Comparison of ENCODE assay signal across 19 cellular contexts in the genomic region with DNA sequence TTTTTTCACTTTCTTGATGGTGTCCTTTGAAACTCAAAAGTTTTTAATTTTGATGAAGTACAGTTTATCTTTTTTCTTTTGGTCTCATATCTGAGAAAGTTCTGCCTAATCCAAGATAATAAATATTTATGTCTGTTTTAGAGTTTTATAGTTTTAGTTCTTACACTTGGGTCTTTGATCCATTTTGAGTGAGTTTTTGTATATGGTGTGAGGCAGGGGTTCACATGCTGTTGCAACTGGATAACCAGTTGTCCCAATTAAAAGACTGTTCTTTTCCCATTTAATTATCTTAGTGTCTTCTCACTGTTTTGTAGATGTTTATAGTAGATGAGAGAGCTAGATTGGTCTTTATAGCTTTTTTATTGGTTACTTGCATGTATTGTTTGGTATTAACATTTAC. TPM values are rescaled to one million over a fixed set of nuclear protein-coding genes. Genes with fewer than 3 reads are reported as not detected.
DNase-seq lines count a peak whose midpoint lies in the region; ATAC-seq, FAIRE-seq and TF ChIP-seq lines count a peak whose summit lies in the region.
"Had no signal": no experiment of that assay in that cellular context is flagged by ENCODE, and none has a peak within 500 bp of the region (broad histone marks: within the 10 kb centered on the region; RNA-seq: fewer than 3 reads in every experiment).

No MANE protein-coding gene starts in this region.

- H3K4me3 Mint-ChIP-seq in activated CD8-positive, alpha-beta T cell treated with anti-CD3 and anti-CD28 coated beads for 36 hours: no peak overlapping the region
- H3K4me3 Mint-ChIP-seq in activated CD8-positive, alpha-beta T cell treated with anti-CD3 and anti-CD28 coated beads, Interleukin-2, amount 10 ng/mL, durations not matched to agents 7 days and 5 days: no peak overlapping the region

- H3K9me3 ChIP-seq in HEK293 (ENCODE audit: control insufficient read depth, insufficient read depth, low read depth, low read length) (no peaks in the 10 kb centered on the region), K562 (replicated peaks; ENCODE audit: control insufficient read depth, insufficient read depth, low read depth, low read length) (peaks cover 13% of the 10 kb centered on the region), PC-9 (ENCODE audit: insufficient read depth, low read depth) (no peaks in the 10 kb centered on the region), heart left ventricle (peaks cover 0 to 10% (median 0%) of the 10 kb centered on the region in 12 donors)
- H3K9me3 ChIP-seq: A549, HAP-1 had no signal

- peaks cover 79% of the 10 kb centered on the region for H3K4me1 Mint-ChIP-seq in activated CD8-positive, alpha-beta T cell treated with anti-CD3 and anti-CD28 coated beads for 36 hours (ENCODE audit: low read depth)
- peaks cover 80% of the 10 kb centered on the region for H3K4me1 Mint-ChIP-seq in activated CD8-positive, alpha-beta T cell treated with anti-CD3 and anti-CD28 coated beads, Interleukin-2, amount 10 ng/mL, durations not matched to agents 7 days and 5 days (ENCODE audit: low read depth)

- no peak for FAIRE-seq in K562 (lab: Jason Lieb, UNC)
- FAIRE-seq: HTR-8/SVneo had no signal

- H3K27me3 ChIP-seq in K562 (ENCODE audit: control insufficient read depth in 2 of 2, insufficient read depth in 2 of 2, low read length in 2 of 2) (no peaks in the 10 kb centered on the region), PC-9 (ENCODE audit: insufficient read depth, low read depth) (no peaks in the 10 kb centered on the region), heart left ventricle (no peaks in the 10 kb centered on the region)

- H3K9me2 ChIP-seq in PC-9 (ENCODE audit: insufficient read depth): no peaks in the 10 kb centered on the region

- BruUV-seq in K562 (replicated peaks; lab: Mats Ljungman, UMichigan) (no TSS peak), PC-9 (replicated peaks; lab: Mats Ljungman, UMichigan) (no TSS peak)

- no peak overlapping the region for H2AFZ ChIP-seq in K562 (ENCODE audit: low read depth, low read length)
- no peak overlapping the region for H2AFZ ChIP-seq in PC-9
- H2AFZ ChIP-seq: GM23248 had no signal

- no peaks in the 10 kb centered on the region for H3K27me3 Mint-ChIP-seq in activated CD8-positive, alpha-beta T cell treated with anti-CD3 and anti-CD28 coated beads for 36 hours
- no peaks in the 10 kb centered on the region for H3K27me3 Mint-ChIP-seq in activated CD8-positive, alpha-beta T cell treated with anti-CD3 and anti-CD28 coated beads, Interleukin-2, amount 10 ng/mL, durations not matched to agents 7 days and 5 days (ENCODE audit: low read depth)
- H3K27me3 Mint-ChIP-seq: CD4-positive, alpha-beta memory T cell had no signal

- DNase-seq in activated CD8-positive, alpha-beta T cell treated with anti-CD3 and anti-CD28 coated beads for 36 hours: no peak
- no peak for DNase-seq in activated CD8-positive, alpha-beta T cell treated with anti-CD3 and anti-CD28 coated beads, Interleukin-2, amount 10 ng/mL, durations not matched to agents 7 days and 5 days
- DNase-seq in K562 (ENCODE audit: extremely low read depth in 1 of 4, low spot score in 3 of 4) (no peak), PC-9 (no peak), heart left ventricle (no peak)
- DNase-seq: AML-193; CD4-positive, alpha-beta memory T cell; DMS79 treated with DMSO at 0.1 percent for 48 hours; GF-D8; GM23248; IMR-90; KBM-7 had no signal

- H3K27ac ChIP-seq in HEK293 (ENCODE audit: extremely low read depth, low read depth, low read length) (no peak overlapping the region), K562 (ENCODE audit: extremely low read depth, low read depth, low read length) (no peak overlapping the region), PC-9 (no peak overlapping the region), heart left ventricle (no peak overlapping the region)
- H3K27ac ChIP-seq: 22Rv1, A549, C4-2B, GM23248 had no signal

- peaks cover 9% of the 10 kb centered on the region for H3K9me3 Mint-ChIP-seq in activated CD8-positive, alpha-beta T cell treated with anti-CD3 and anti-CD28 coated beads for 36 hours
- peaks cover 4% of the 10 kb centered on the region for H3K9me3 Mint-ChIP-seq in activated CD8-positive, alpha-beta T cell treated with anti-CD3 and anti-CD28 coated beads, Interleukin-2, amount 10 ng/mL, durations not matched to agents 7 days and 5 days (ENCODE audit: insufficient read depth)

- H3K79me2 ChIP-seq in K562 (ENCODE audit: control insufficient read depth, insufficient read depth, low read length) (peaks cover 95% of the 10 kb centered on the region), PC-9 (ENCODE audit: low read depth) (peaks cover 70% of the 10 kb centered on the region)

- H3K36me3 Mint-ChIP-seq in activated CD8-positive, alpha-beta T cell treated with anti-CD3 and anti-CD28 coated beads for 36 hours (ENCODE audit: low read depth): peaks cover 20% of the 10 kb centered on the region
- H3K36me3 Mint-ChIP-seq in activated CD8-positive, alpha-beta T cell treated with anti-CD3 and anti-CD28 coated beads, Interleukin-2, amount 10 ng/mL, durations not matched to agents 7 days and 5 days (ENCODE audit: low read depth): peaks cover 13% of the 10 kb centered on the region

- CTCF ChIA-PET in activated CD8-positive, alpha-beta T cell treated with anti-CD3 and anti-CD28 coated beads for 36 hours (lab: Charles Lee): interaction anchor here (1.6 kb wide), 1 partner anchor 120 kb away, joined by 4 read pairs; no protein-coding TSS in a partner anchor
- CTCF ChIA-PET in activated CD8-positive, alpha-beta T cell treated with anti-CD3 and anti-CD28 coated beads, Interleukin-2, amount 10 ng/mL, durations not matched to agents 7 days and 5 days (lab: Charles Lee): no interaction called here
- CTCF ChIA-PET in HEK293 (lab: Yijun Ruan, JAX): interaction anchor here (0.7 kb wide), 1 partner anchor 204 kb away, joined by 4 read pairs; no protein-coding TSS in a partner anchor
- CTCF ChIA-PET in K562 (lab: Yijun Ruan, JAX; ENCODE audit: low intra/inter-chr PET ratio): no interaction called here
- CTCF ChIA-PET in PC-9 (lab: Charles Lee): no interaction called here

- TF ChIP-seq EP300 in K562 (IDR thresholded peaks at IDR 0.05; ENCODE audit: low read length): no peak

- H3K4me3 ChIP-seq in HEK293 (ENCODE audit: low read depth, low read length): no peak overlapping the region
- no peak overlapping the region for H3K4me3 ChIP-seq in K562
- no peak overlapping the region for H3K4me3 ChIP-seq in PC-9
- no peak overlapping the region for H3K4me3 ChIP-seq in heart left ventricle
- H3K4me3 ChIP-seq: A549, GM23248, HAP-1 had no signal

- H3K9ac ChIP-seq in K562 (ENCODE audit: insufficient read depth in 1 of 2, low read depth in 2 of 2, low read length in 2 of 2): no peak overlapping the region
- H3K9ac ChIP-seq: GM23248 had no signal

- POLR2A ChIA-PET in activated CD8-positive, alpha-beta T cell treated with anti-CD3 and anti-CD28 coated beads for 36 hours (lab: Charles Lee): interaction anchor here (0.9 kb wide), 1 partner anchor 170 kb away, joined by 4 read pairs; the partner anchor contains the start of gene MTHFD2
- POLR2A ChIA-PET in activated CD8-positive, alpha-beta T cell treated with anti-CD3 and anti-CD28 coated beads, Interleukin-2, amount 10 ng/mL, durations not matched to agents 7 days and 5 days (lab: Charles Lee): no interaction called here
- POLR2A ChIA-PET in HEK293 (lab: Yijun Ruan, JAX) (no interaction called here), K562 (lab: Yijun Ruan, JAX) (interaction anchor here (0.7 kb wide), 1 partner anchor 170 kb away, joined by 4 read pairs; the partner anchor contains the start of gene MTHFD2), PC-9 (lab: Charles Lee; ENCODE audit: unreplicated experiment) (no interaction called here)

- H3K36me3 ChIP-seq in HEK293 (ENCODE audit: control insufficient read depth in 2 of 2, insufficient read depth in 1 of 2, low read length in 2 of 2) (no peaks in the 10 kb centered on the region), K562 (ENCODE audit: control insufficient read depth, insufficient read depth, low read length) (no peaks in the 10 kb centered on the region), PC-9 (ENCODE audit: low read depth) (no peaks in the 10 kb centered on the region), heart left ventricle (no peaks in the 10 kb centered on the region)
- H3K36me3 ChIP-seq: HAP-1 had no signal

- no peak for TF ChIP-seq RAD21 in K562 (CRISPR knock-in tag; conservative IDR thresholded peaks at IDR 0.05 in 1 of 2, IDR thresholded peaks at IDR 0.05 in 1 of 2)

- H3K27ac Mint-ChIP-seq in activated CD8-positive, alpha-beta T cell treated with anti-CD3 and anti-CD28 coated beads for 36 hours: peak overlapping the region; percentile 27
- H3K27ac Mint-ChIP-seq in activated CD8-positive, alpha-beta T cell treated with anti-CD3 and anti-CD28 coated beads, Interleukin-2, amount 10 ng/mL, durations not matched to agents 7 days and 5 days: no peak overlapping the region
- H3K27ac Mint-ChIP-seq: CD4-positive, alpha-beta memory T cell had no signal

- H3K4me2 ChIP-seq in K562 (ENCODE audit: insufficient read depth, low read length): no peak overlapping the region
- H3K4me2 ChIP-seq in PC-9: no peak overlapping the region
- H3K4me2 ChIP-seq: A549 had no signal

- TF ChIP-seq POLR2A in K562 (conservative IDR thresholded peaks at IDR 0.05): no peak
- TF ChIP-seq POLR2A in heart left ventricle (IDR thresholded peaks at IDR 0.05): no peak

- no peaks in the 10 kb centered on the region; the same call in 1 of the 2 replicates for H3F3A ChIP-seq in PC-9 (ENCODE audit: insufficient read depth, low read depth)

- no peak for TF ChIP-seq CTCF in activated CD8-positive, alpha-beta T cell treated with anti-CD3 and anti-CD28 coated beads for 36 hours (IDR thresholded peaks at IDR 0.05)
- TF ChIP-seq CTCF in HEK293 (tag by site-specific recombination; IDR thresholded peaks at IDR 0.05) (no peak), K562 (IDR thresholded peaks at IDR 0.05 in 2 of 3, conservative IDR thresholded peaks at IDR 0.05 in 1 of 3; ENCODE audit: insufficient read depth in 2 of 3, low read depth in 1 of 3, low read length in 3 of 3) (no peak), PC-9 (conservative IDR thresholded peaks at IDR 0.05) (no peak), heart left ventricle (IDR thresholded peaks at IDR 0.05) (no peak)

- no peak for ATAC-seq in activated CD8-positive, alpha-beta T cell treated with anti-CD3 and anti-CD28 coated beads for 36 hours
- ATAC-seq in activated CD8-positive, alpha-beta T cell treated with anti-CD3 and anti-CD28 coated beads, Interleukin-2, amount 10 ng/mL, durations not matched to agents 7 days and 5 days: no peak
- ATAC-seq in K562: no peak
- ATAC-seq in heart left ventricle: no peak
- ATAC-seq in HG02759 (IDR thresholded peaks at IDR 0.05; ENCODE audit: unreplicated experiment): no peak
- ATAC-seq: A549 had no signal

- intact Hi-C loops in activated CD8-positive, alpha-beta T cell treated with anti-CD3 and anti-CD28 coated beads for 36 hours (cut with micrococcal nuclease): no loop called here
- intact Hi-C loops in K562 (cut with micrococcal nuclease) (no loop called here), PC-9 (cut with micrococcal nuclease; ENCODE audit: unreplicated experiment) (no loop called here), heart left ventricle (cut with DNase I) (no loop called here)

- no peaks in the 10 kb centered on the region for H3K9me1 ChIP-seq in K562 (ENCODE audit: control insufficient read depth, insufficient read depth, low read length)

- H4K20me1 ChIP-seq in K562 (replicated peaks; ENCODE audit: control insufficient read depth, insufficient read depth, low read length) (no peaks in the 10 kb centered on the region), PC-9 (ENCODE audit: insufficient read depth) (peaks cover 54% of the 10 kb centered on the region)

- in situ Hi-C loops in K562 (cut with MboI): no loop called here

- H3K4me1 ChIP-seq in HEK293 (ENCODE audit: control insufficient read depth, insufficient read depth, low read length): peaks cover 18% of the 10 kb centered on the region; the same call in 1 of the 2 replicates
- peaks cover 28 to 59% of the 10 kb centered on the region in 2 experiments for H3K4me1 ChIP-seq in K562 (replicated peaks in 1 of 2; ENCODE audit: control insufficient read depth in 2 of 2, insufficient read depth in 2 of 2, low read length in 2 of 2)
- H3K4me1 ChIP-seq in PC-9 (replicated peaks; ENCODE audit: insufficient read depth): no peaks in the 10 kb centered on the region
- peaks cover 0 to 71% (median 17%) of the 10 kb centered on the region in 12 donors for H3K4me1 ChIP-seq in heart left ventricle
- H3K4me1 ChIP-seq: A549 had no signal

RNA-seq across cellular contexts. Expression of gene TET3, which starts 43.6 kb away (rescaled TPM):
- 10 to 100 TPM; 15.5 to 16.4 TPM for total RNA-seq in activated CD8-positive, alpha-beta T cell treated with anti-CD3 and anti-CD28 coated beads for 36 hours
- total RNA-seq in activated CD8-positive, alpha-beta T cell treated with anti-CD3 and anti-CD28 coated beads, Interleukin-2, amount 10 ng/mL, durations not matched to agents 7 days and 5 days: 10 to 100 TPM; 20.4 to 20.9 TPM
- 24.7 and 26.6 TPM in 2 replicates for total RNA-seq in K562 (2011; cell fraction: chromatin; rRNA removed; ENCODE audit: low replicate concordance)
- total RNA-seq in K562 (2011; cell fraction: nucleolus; rRNA removed): 14.5 and 15.1 TPM in 2 replicates
- total RNA-seq in K562 (2011; cell fraction: nucleoplasm; rRNA removed): 20.1 and 32.4 TPM in 2 replicates
- 4.9 and 7.1 TPM in 2 replicates for total RNA-seq in K562 (2014; rRNA removed)
- total RNA-seq in K562 (2014; rRNA removed; fragmentation: Illumina TruSeq; extraction: Trizol): 5.4 and 5.6 TPM in 2 replicates
- 6.3 and 6.4 TPM in 2 replicates for total RNA-seq in K562 (2015; rRNA removed; fragmentation: Illumina TruSeq; extraction: Trizol)
- total RNA-seq in K562 (2021): 15.5 and 16.3 TPM in 2 replicates
- 3.2 and 5.2 TPM in 2 replicates for polyA plus RNA-seq in K562 (2011; rRNA removed)
- 3.0 and 3.4 TPM in 2 replicates for polyA plus RNA-seq in K562 (2011; cell fraction: cytosol; rRNA removed)
- polyA plus RNA-seq in K562 (2011; cell fraction: nucleus; rRNA removed): 7.8 and 14.6 TPM in 2 replicates
- polyA plus RNA-seq in K562 (2012): 6.3 and 6.6 TPM in 2 replicates
- 8.7 and 9.0 TPM in 2 replicates for polyA plus RNA-seq in K562 (2014; fragmentation: Illumina TruSeq; extraction: Trizol)
- under 1 TPM; 0.35 to 0.58 TPM for polyA plus RNA-seq in K562 (2014; fragmentation: Nextera tagmentation; extraction: Ambion mirVana)
- polyA plus RNA-seq in K562 (2014; rRNA removed): 5.3 and 5.5 TPM in 2 replicates
- polyA minus RNA-seq in K562 (2011; rRNA and poly(A)+ RNA removed): 6.5 and 10.2 TPM in 2 replicates
- 10.4 and 12.0 TPM in 2 replicates for polyA minus RNA-seq in K562 (2011; cell fraction: cytosol; rRNA and poly(A)+ RNA removed)
- polyA minus RNA-seq in K562 (2011; cell fraction: nucleus; rRNA and poly(A)+ RNA removed): 5.7 and 7.3 TPM in 2 replicates
- total RNA-seq in PC-9 (2021): 17.1 and 19.1 TPM in 2 replicates
- 10 to 100 TPM in 1 of 9 donors, 1 to 10 TPM in 8; 1.8 to 12.6 (median 2.5) TPM for total RNA-seq in heart left ventricle
- 1 to 10 TPM; 1.2 to 4.2 TPM for polyA plus RNA-seq in heart left ventricle

Comparison
In these comparisons a context has a peak if more than half of its experiments do, and no peak if none do; other contexts are left out.
1. CTCF ChIA-PET loops: an anchor here in activated CD8-positive, alpha-beta T cell treated with anti-CD3 and anti-CD28 coated beads for 36 hours (1.6 kb wide) and HEK293 (0.7 kb wide); none called in activated CD8-positive, alpha-beta T cell treated with anti-CD3 and anti-CD28 coated beads, Interleukin-2, amount 10 ng/mL, durations not matched to agents 7 days and 5 days, K562 and PC-9.
2. POLR2A ChIA-PET loops: an anchor here in activated CD8-positive, alpha-beta T cell treated with anti-CD3 and anti-CD28 coated beads for 36 hours (0.9 kb wide) and K562 (0.7 kb wide); none called in activated CD8-positive, alpha-beta T cell treated with anti-CD3 and anti-CD28 coated beads, Interleukin-2, amount 10 ng/mL, durations not matched to agents 7 days and 5 days, HEK293 and PC-9.